In the genomic region with DNA sequence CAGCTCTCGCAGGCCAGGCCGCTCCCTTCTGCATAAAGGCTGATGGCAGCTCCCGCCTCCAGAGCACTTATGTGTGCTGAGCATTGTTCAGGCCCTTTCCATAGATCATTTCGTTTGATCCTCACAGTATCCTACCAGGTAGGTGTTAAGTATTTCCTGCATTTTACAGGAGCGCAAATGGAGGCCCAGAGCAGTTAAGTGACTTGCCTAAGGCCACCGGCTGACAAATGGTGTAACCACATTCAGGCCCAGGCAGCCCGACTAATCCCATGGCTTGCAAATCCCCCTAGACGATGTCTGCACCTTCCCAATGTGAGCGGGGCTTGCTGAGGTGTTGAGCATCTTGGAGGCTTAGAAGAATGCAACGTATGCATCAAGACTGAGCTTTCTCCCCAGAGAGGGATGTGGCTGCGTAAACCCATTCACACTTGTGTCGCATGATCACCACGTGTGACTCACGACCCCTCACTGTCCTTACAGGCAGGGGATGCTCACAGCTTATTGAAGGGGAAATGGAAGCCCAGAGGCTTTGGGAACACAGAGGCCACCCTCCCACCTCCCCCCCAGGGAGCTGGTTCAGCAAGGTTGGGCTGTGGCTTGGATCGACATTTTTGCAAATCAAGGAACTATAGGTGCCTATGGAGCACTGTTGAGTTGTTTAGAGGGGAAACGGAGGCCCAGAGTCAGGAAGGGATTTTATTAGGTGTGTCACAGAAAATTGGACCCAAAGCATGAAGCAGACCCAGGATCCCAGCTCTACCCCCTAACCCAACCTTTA, we compare ENCODE assay signal across 21 cellular contexts. TPM values are rescaled to one million over a fixed set of nuclear protein-coding genes. Genes with fewer than 3 reads are reported as not detected.
"Had no signal": no experiment of that assay in that cellular context is flagged by ENCODE, and none has a peak within 500 bp of the region (broad histone marks: within the 10 kb centered on the region; RNA-seq: fewer than 3 reads in every experiment).

No MANE protein-coding gene starts in this region.

- H3K36me3 ChIP-seq: thoracic aorta, upper lobe of right lung had no signal

- H3K9me3 ChIP-seq: body of pancreas, thoracic aorta, upper lobe of right lung had no signal

- H3K27ac ChIP-seq: body of pancreas, thoracic aorta, upper lobe of right lung had no signal

- ATAC-seq: activated CD4-positive, alpha-beta T cell treated with anti-CD3 and anti-CD28 coated beads for 36 hours; body of pancreas; left ventricle myocardium superior; sciatic nerve; stimulated activated memory B cell treated with anti-CD40 and anti-IgM and Interleukin-4, amounts not matched to agents 10 μg/mL and 1 μg/mL and 100 μg/mL, for 72 hours; upper lobe of right lung had no signal

- DNase-seq: activated CD4-positive, alpha-beta memory T cell treated with anti-CD3 and anti-CD28 coated beads for 36 hours; activated CD4-positive, alpha-beta T cell treated with anti-CD3 and anti-CD28 coated beads for 36 hours; activated naive CD8-positive, alpha-beta T cell treated with anti-CD3 and anti-CD28 coated beads, Interleukin-2, amount 10 ng/mL, durations not matched to agents 7 days and 5 days; activated T-cell treated with anti-CD3 and anti-CD28 coated beads for 4 hours; body of pancreas; erythroblast; foreskin melanocyte; hypothalamus; left ventricle myocardium superior; stimulated activated CD4-positive, alpha-beta T cell treated with anti-CD3 and anti-CD28 coated beads, Interleukin-4, amount 100 ng/mL, for 4 hours; upper lobe of right lung had no signal

- H3K4me3 ChIP-seq: body of pancreas, smooth muscle cell, thoracic aorta, upper lobe of right lung had no signal

- H3K4me1 ChIP-seq: body of pancreas, upper lobe of right lung had no signal

- H3K27me3 ChIP-seq: body of pancreas, upper lobe of right lung had no signal

RNA-seq across cellular contexts. Expression of a gene that starts 7.0 kb away (rescaled TPM):
- total RNA-seq: activated CD4-positive, alpha-beta memory T cell treated with anti-CD3 and anti-CD28 coated beads for 36 hours; activated CD4-positive, alpha-beta T cell treated with anti-CD3 and anti-CD28 coated beads for 36 hours; activated naive CD8-positive, alpha-beta T cell treated with anti-CD3 and anti-CD28 coated beads, Interleukin-2, amount 10 ng/mL, durations not matched to agents 7 days and 5 days; activated T-helper 1 cell treated with anti-CD3 and anti-CD28 coated beads, Interleukin-12 subunit alpha, Interleukin-12 subunit beta, Interleukin-2, Interleukin-4 antibody, amounts not matched to agents 30 ng/mL and 10 ng/mL and 1 ng/mL, durations not matched to agents 14 hours and 24 hours and 36 hours; body of pancreas; left ventricle myocardium superior; mononuclear cell; neural crest cell; osteocyte; pulmonary artery endothelial cell; sciatic nerve; smooth muscle cell; T-helper 2 cell treated with Interferon-gamma antibody and Interleukin-4, amounts not matched to agents 100 ng/mL and 5 ng/mL, for 36 hours; thoracic aorta; upper lobe of right lung had no signal
- polyA plus RNA-seq: smooth muscle cell had no signal

RNA-seq across cellular contexts. Expression of a gene that starts 10.3 kb away (rescaled TPM):
- total RNA-seq: activated CD4-positive, alpha-beta memory T cell treated with anti-CD3 and anti-CD28 coated beads for 36 hours; activated CD4-positive, alpha-beta T cell treated with anti-CD3 and anti-CD28 coated beads for 36 hours; activated naive CD8-positive, alpha-beta T cell treated with anti-CD3 and anti-CD28 coated beads, Interleukin-2, amount 10 ng/mL, durations not matched to agents 7 days and 5 days; activated T-helper 1 cell treated with anti-CD3 and anti-CD28 coated beads, Interleukin-12 subunit alpha, Interleukin-12 subunit beta, Interleukin-2, Interleukin-4 antibody, amounts not matched to agents 30 ng/mL and 10 ng/mL and 1 ng/mL, durations not matched to agents 14 hours and 24 hours and 36 hours; body of pancreas; left ventricle myocardium superior; mononuclear cell; neural crest cell; osteocyte; pulmonary artery endothelial cell; sciatic nerve; smooth muscle cell; T-helper 2 cell treated with Interferon-gamma antibody and Interleukin-4, amounts not matched to agents 100 ng/mL and 5 ng/mL, for 36 hours; thoracic aorta; upper lobe of right lung had no signal
- polyA plus RNA-seq: smooth muscle cell had no signal

RNA-seq across cellular contexts. Expression of a gene that starts 16.9 kb away (rescaled TPM):
- total RNA-seq: activated CD4-positive, alpha-beta memory T cell treated with anti-CD3 and anti-CD28 coated beads for 36 hours; activated CD4-positive, alpha-beta T cell treated with anti-CD3 and anti-CD28 coated beads for 36 hours; activated naive CD8-positive, alpha-beta T cell treated with anti-CD3 and anti-CD28 coated beads, Interleukin-2, amount 10 ng/mL, durations not matched to agents 7 days and 5 days; activated T-helper 1 cell treated with anti-CD3 and anti-CD28 coated beads, Interleukin-12 subunit alpha, Interleukin-12 subunit beta, Interleukin-2, Interleukin-4 antibody, amounts not matched to agents 30 ng/mL and 10 ng/mL and 1 ng/mL, durations not matched to agents 14 hours and 24 hours and 36 hours; body of pancreas; left ventricle myocardium superior; mononuclear cell; neural crest cell; osteocyte; pulmonary artery endothelial cell; sciatic nerve; smooth muscle cell; T-helper 2 cell treated with Interferon-gamma antibody and Interleukin-4, amounts not matched to agents 100 ng/mL and 5 ng/mL, for 36 hours; thoracic aorta; upper lobe of right lung had no signal
- polyA plus RNA-seq: smooth muscle cell had no signal

RNA-seq across cellular contexts. Expression of a gene that starts 39.2 kb away (rescaled TPM):
- total RNA-seq: activated CD4-positive, alpha-beta memory T cell treated with anti-CD3 and anti-CD28 coated beads for 36 hours; activated CD4-positive, alpha-beta T cell treated with anti-CD3 and anti-CD28 coated beads for 36 hours; activated naive CD8-positive, alpha-beta T cell treated with anti-CD3 and anti-CD28 coated beads, Interleukin-2, amount 10 ng/mL, durations not matched to agents 7 days and 5 days; activated T-helper 1 cell treated with anti-CD3 and anti-CD28 coated beads, Interleukin-12 subunit alpha, Interleukin-12 subunit beta, Interleukin-2, Interleukin-4 antibody, amounts not matched to agents 30 ng/mL and 10 ng/mL and 1 ng/mL, durations not matched to agents 14 hours and 24 hours and 36 hours; body of pancreas; left ventricle myocardium superior; mononuclear cell; neural crest cell; osteocyte; pulmonary artery endothelial cell; sciatic nerve; smooth muscle cell; T-helper 2 cell treated with Interferon-gamma antibody and Interleukin-4, amounts not matched to agents 100 ng/mL and 5 ng/mL, for 36 hours; thoracic aorta; upper lobe of right lung had no signal
- polyA plus RNA-seq: smooth muscle cell had no signal
